In the genomic region with DNA sequence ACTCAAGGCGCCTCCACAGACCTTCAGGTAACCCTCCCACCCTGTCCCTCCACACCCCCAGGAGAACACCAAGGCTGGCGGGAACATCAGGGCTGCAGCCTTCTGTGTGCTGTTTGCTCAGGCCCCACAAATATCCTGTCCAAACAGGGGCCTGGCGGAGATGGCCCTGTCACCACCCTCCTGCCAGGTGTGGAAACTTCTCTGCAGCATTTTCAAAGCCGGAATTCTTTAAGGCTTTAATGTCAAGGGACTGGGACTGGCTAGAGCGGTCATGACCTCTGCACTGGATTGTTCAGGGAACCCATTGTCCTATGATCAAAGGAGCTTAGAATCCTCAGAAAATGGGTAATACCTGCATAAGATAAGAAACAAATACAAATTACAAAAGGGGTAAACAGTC, we compare ENCODE assay signal across 24 cellular contexts. TPM values are rescaled to one million over a fixed set of nuclear protein-coding genes. Genes with fewer than 3 reads are reported as not detected.
DNase-seq lines count a peak whose midpoint lies in the region; ATAC-seq and TF ChIP-seq lines count a peak whose summit lies in the region.
"Had no signal": no experiment of that assay in that cellular context is flagged by ENCODE, and none has a peak within 500 bp of the region (broad histone marks: within the 10 kb centered on the region; RNA-seq: fewer than 3 reads in every experiment).

No MANE protein-coding gene starts in this region.

- H3K27ac Mint-ChIP-seq in Caco-2 (ENCODE audit: unreplicated experiment) (peak overlapping the region; percentile 79), GM23338 (no peak overlapping the region)
- H3K27ac Mint-ChIP-seq: CD4-positive, alpha-beta memory T cell; T-cell had no signal

- no peaks in the 10 kb centered on the region for H3K79me2 ChIP-seq in GM23338 (replicated peaks; ENCODE audit: insufficient read depth)
- no peaks in the 10 kb centered on the region for H3K79me2 ChIP-seq in PC-9 (ENCODE audit: low read depth)
- H3K79me2 ChIP-seq in mesendoderm (ENCODE audit: control insufficient read depth, insufficient read depth, low read length) = no peaks in the 10 kb centered on the region

- H2BK5ac ChIP-seq in mesendoderm (ENCODE audit: low read length) = no peak overlapping the region

- H2BK120ac ChIP-seq in mesendoderm (ENCODE audit: low read depth, low read length) = no peak overlapping the region

- CTCF ChIA-PET in Caco-2 (lab: Charles Lee) = interaction anchor here (0.5 to 1.7 kb wide), 6 partner anchors 8 to 99 kb away, joined by 3 to 11 read pairs (median 6); no protein-coding TSS in a partner anchor
- CTCF ChIA-PET in PC-9 (lab: Charles Lee) = interaction anchor here (0.7 kb wide), 1 partner anchor 22 kb away, joined by 3 read pairs; no protein-coding TSS in a partner anchor

- no peak overlapping the region for H3K4ac ChIP-seq in mesendoderm (ENCODE audit: low read depth, low read length)

- DNase-seq in Caco-2 (peak; percentile 89 to 90), GM23338 (ENCODE audit: low spot score) (peak; percentile 9), PC-9 (no peak), mesendoderm (peak; percentile 62), sciatic nerve (ENCODE audit: low spot score) (no peak), OCI-M2 (lab: John Stamatoyannopoulos, UW; ENCODE audit: unreplicated experiment) (no peak)
- DNase-seq: C1 segment of cervical spinal cord; CD4-positive, alpha-beta memory T cell; COR-L47; Kasumi-1; MV-4-11; NCI-H1105; NCI-H1436 treated with DMSO at 0.1 percent for 48 hours; NCI-H187 treated with DMSO at 0.1 percent for 48 hours; NCI-H2171 treated with DMSO at 0.1 percent for 48 hours; NCI-H345; NCI-H510A treated with DMSO at 0.1 percent for 48 hours; NCI-H82; NK-92 treated with Interleukin-12 subunit alpha and Interleukin-12 subunit beta, amount 100 ng/mL, for 24 hours; RPMI8226; SHP77; T-cell had no signal

- H3K4me2 ChIP-seq in GM23338 (no peak overlapping the region), PC-9 (peak overlapping the region; percentile 14; the same call in 1 of the 2 replicates), mesendoderm (ENCODE audit: low read length) (no peak overlapping the region)

- H3K4me1 ChIP-seq in Caco-2 (peaks cover 42% of the 10 kb centered on the region), GM23338 (ENCODE audit: insufficient read depth) (peaks cover 9% of the 10 kb centered on the region; the same call in 1 of the 2 replicates), PC-9 (replicated peaks; ENCODE audit: insufficient read depth) (peaks cover 64% of the 10 kb centered on the region), mesendoderm (ENCODE audit: control insufficient read depth, low read depth, low read length) (peaks cover 7% of the 10 kb centered on the region)

- no peak overlapping the region for H3K18ac ChIP-seq in mesendoderm (ENCODE audit: low read length)

- no CpG with 5 or more reads among the region's 5 CpGs for WGBS in mesendoderm (ENCODE audit: extremely low coverage, insufficient coverage, low lambda C conversion rate)

- H3K9me2 ChIP-seq in GM23338 (ENCODE audit: insufficient read depth) = no peaks in the 10 kb centered on the region
- no peaks in the 10 kb centered on the region for H3K9me2 ChIP-seq in PC-9 (ENCODE audit: insufficient read depth)

- H3K79me1 ChIP-seq in mesendoderm (ENCODE audit: low read length) = no peaks in the 10 kb centered on the region

- no peak overlapping the region for H4K5ac ChIP-seq in mesendoderm (ENCODE audit: low read length)

- H3K36me3 Mint-ChIP-seq in Caco-2 (ENCODE audit: insufficient read depth, unreplicated experiment) = no peaks in the 10 kb centered on the region
- no peaks in the 10 kb centered on the region for H3K36me3 Mint-ChIP-seq in GM23338 (ENCODE audit: low read depth)
- H3K36me3 Mint-ChIP-seq: CD4-positive, alpha-beta memory T cell; T-cell had no signal

- H3K36me3 ChIP-seq in Caco-2 (ENCODE audit: control insufficient read depth, insufficient read depth, low read length) (no peaks in the 10 kb centered on the region), GM23338 (ENCODE audit: insufficient read depth) (no peaks in the 10 kb centered on the region), PC-9 (ENCODE audit: low read depth) (no peaks in the 10 kb centered on the region), mesendoderm (ENCODE audit: control insufficient read depth, insufficient read depth, low read length) (no peaks in the 10 kb centered on the region)

- intact Hi-C loops in Caco-2 (cut with micrococcal nuclease; ENCODE audit: unreplicated experiment) = loop anchor here (1.0 to 5.0 kb wide), 3 partner anchors 8 to 52 kb away; a partner anchor contains a TSS
- intact Hi-C loops in PC-9 (cut with micrococcal nuclease; ENCODE audit: unreplicated experiment) = no loop called here
- intact Hi-C loops in sciatic nerve (cut with DNase I) = no loop called here

- no peak overlapping the region for H2AK5ac ChIP-seq in mesendoderm (ENCODE audit: low read length)

- no peak overlapping the region for H2AFZ ChIP-seq in GM23338
- no peak overlapping the region for H2AFZ ChIP-seq in PC-9

- peak; percentile 31 for ATAC-seq in GM23338
- ATAC-seq in HG02852 (IDR thresholded peaks at IDR 0.05; ENCODE audit: unreplicated experiment) = no peak
- ATAC-seq in sciatic nerve = no peak
- ATAC-seq: K562, T-cell had no signal

- H3K9me3 Mint-ChIP-seq in Caco-2 (ENCODE audit: unreplicated experiment) (peaks cover 10% of the 10 kb centered on the region), GM23338 (no peaks in the 10 kb centered on the region)
- H3K9me3 Mint-ChIP-seq: T-cell had no signal

- no peak overlapping the region for H2BK15ac ChIP-seq in mesendoderm (replicated peaks; ENCODE audit: low read depth)

- H3K27ac ChIP-seq in GM23338 (ENCODE audit: low read depth) = no peak overlapping the region
- H3K27ac ChIP-seq in PC-9 = no peak overlapping the region
- peak overlapping the region; percentile 66 for H3K27ac ChIP-seq in mesendoderm (ENCODE audit: low read depth, low read length)

- H3K27me3 Mint-ChIP-seq in Caco-2 (ENCODE audit: insufficient read depth, unreplicated experiment) (no peaks in the 10 kb centered on the region), GM23338 (ENCODE audit: insufficient read depth, low read depth, poor library complexity) (peaks cover 12% of the 10 kb centered on the region)

- H3K27me3 ChIP-seq in Caco-2 (replicated peaks; ENCODE audit: control insufficient read depth, insufficient read depth, low read length) (no peaks in the 10 kb centered on the region), GM23338 (ENCODE audit: insufficient read depth) (no peaks in the 10 kb centered on the region), PC-9 (ENCODE audit: insufficient read depth, low read depth) (no peaks in the 10 kb centered on the region), mesendoderm (ENCODE audit: insufficient read depth, low read length, poor library complexity) (no peaks in the 10 kb centered on the region)

- H4K20me1 ChIP-seq in GM23338 (replicated peaks; ENCODE audit: insufficient read depth) (no peaks in the 10 kb centered on the region), PC-9 (ENCODE audit: insufficient read depth) (no peaks in the 10 kb centered on the region)

- no peak overlapping the region for H3K23ac ChIP-seq in mesendoderm (ENCODE audit: low read length)

- no peak overlapping the region for H3K9ac ChIP-seq in mesendoderm (ENCODE audit: low read length)

- peaks cover 39% of the 10 kb centered on the region for H3K4me1 Mint-ChIP-seq in Caco-2 (ENCODE audit: low read depth, unreplicated experiment)
- peaks cover 31% of the 10 kb centered on the region for H3K4me1 Mint-ChIP-seq in GM23338
- H3K4me1 Mint-ChIP-seq: CD4-positive, alpha-beta memory T cell; T-cell had no signal

- no peak overlapping the region for H4K8ac ChIP-seq in mesendoderm (ENCODE audit: low read depth, low read length)

- no peak for TF ChIP-seq CTCF in Caco-2 (IDR thresholded peaks at IDR 0.05; ENCODE audit: insufficient read depth in 1 of 2, low read depth in 1 of 2, low read length in 1 of 2, severe bottlenecking in 1 of 2, unreplicated experiment in 1 of 2)
- TF ChIP-seq CTCF in GM23338 (conservative IDR thresholded peaks at IDR 0.05; ENCODE audit: low read depth in 2 of 2) = no peak
- TF ChIP-seq CTCF in PC-9 (conservative IDR thresholded peaks at IDR 0.05) = no peak

- peak overlapping the region; percentile 51 for H3K56ac ChIP-seq in mesendoderm (ENCODE audit: low read length)

- H3K4me3 ChIP-seq in Caco-2 (ENCODE audit: low read depth, low read length) (no peak overlapping the region), GM23338 (no peak overlapping the region), PC-9 (no peak overlapping the region), mesendoderm (ENCODE audit: low read length) (no peak overlapping the region)
- H3K4me3 ChIP-seq: K562 had no signal

- H3K4me3 Mint-ChIP-seq in Caco-2 (ENCODE audit: unreplicated experiment) (peak overlapping the region; percentile 2), GM23338 (no peak overlapping the region)
- H3K4me3 Mint-ChIP-seq: CD4-positive, alpha-beta memory T cell; T-cell had no signal

- H3K9me3 ChIP-seq in Caco-2 = no peaks in the 10 kb centered on the region
- no peaks in the 10 kb centered on the region for H3K9me3 ChIP-seq in PC-9 (ENCODE audit: insufficient read depth, low read depth)

- BruUV-seq in Caco-2 (replicated peaks; lab: Mats Ljungman, UMichigan) (no TSS peak), PC-9 (replicated peaks; lab: Mats Ljungman, UMichigan) (no TSS peak)

- POLR2A ChIA-PET in Caco-2 (lab: Charles Lee) = interaction anchor here (0.7 kb wide), 1 partner anchor 28 kb away, joined by 3 read pairs; no protein-coding TSS in a partner anchor
- POLR2A ChIA-PET in PC-9 (lab: Charles Lee; ENCODE audit: unreplicated experiment) = no interaction called here

- H3F3A ChIP-seq in GM23338 (replicated peaks; ENCODE audit: low read depth) (no peaks in the 10 kb centered on the region), PC-9 (ENCODE audit: insufficient read depth, low read depth) (peaks cover 27% of the 10 kb centered on the region)

TF ChIP-seq in GM23338, 12 proteins besides CTCF, POLR2A, EP300 and RAD21 (continues in another document):
- TF ChIP-seq EZH2 (IDR thresholded peaks at IDR 0.05; ENCODE audit: low read depth, unreplicated experiment) (no peak), CREB1 (CRISPR knock-in tag; IDR thresholded peaks at IDR 0.05; ENCODE audit: low read depth) (no peak), ZNF331 (CRISPR knock-in tag; IDR thresholded peaks at IDR 0.05; ENCODE audit: low read depth) (no peak)
- TF ChIP-seq, protein P1, sequence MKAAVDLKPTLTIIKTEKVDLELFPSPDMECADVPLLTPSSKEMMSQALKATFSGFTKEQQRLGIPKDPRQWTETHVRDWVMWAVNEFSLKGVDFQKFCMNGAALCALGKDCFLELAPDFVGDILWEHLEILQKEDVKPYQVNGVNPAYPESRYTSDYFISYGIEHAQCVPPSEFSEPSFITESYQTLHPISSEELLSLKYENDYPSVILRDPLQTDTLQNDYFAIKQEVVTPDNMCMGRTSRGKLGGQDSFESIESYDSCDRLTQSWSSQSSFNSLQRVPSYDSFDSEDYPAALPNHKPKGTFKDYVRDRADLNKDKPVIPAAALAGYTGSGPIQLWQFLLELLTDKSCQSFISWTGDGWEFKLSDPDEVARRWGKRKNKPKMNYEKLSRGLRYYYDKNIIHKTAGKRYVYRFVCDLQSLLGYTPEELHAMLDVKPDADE (IDR thresholded peaks at IDR 0.05) = no peak

RNA-seq across cellular contexts. Expression of a gene that starts 46.6 kb away (rescaled TPM):
- total RNA-seq in Caco-2 (2022) (36.7 and 48.8 TPM in 2 replicates), PC-9 (2021) (0.57 and 1.8 TPM in 2 replicates), sciatic nerve (236 TPM)
- 24.9 and 26.8 TPM in 2 replicates for total RNA-seq in GM23338 (2014; rRNA removed; shearing (Covaris generic))
- polyA plus RNA-seq in GM23338 (2016; fragmentation: Nextera tagmentation; extraction: Ambion mirVana) = 18.8 and 24.4 TPM in 2 replicates
- 5.7 TPM for polyA plus RNA-seq in mesendoderm (2013, experiment 1 of 2)
- 5.4 TPM for polyA plus RNA-seq in mesendoderm (2013, experiment 2 of 2)
- total RNA-seq: CD4-positive, alpha-beta memory T cell had no signal
- polyA plus RNA-seq: CD4-positive, alpha-beta memory T cell had no signal

Comparison
In these comparisons a context has a peak if more than half of its experiments do, and no peak if none do; other contexts are left out.
1. DNase-seq: peak in Caco-2 (2 of 2), GM23338 (single experiment) and mesendoderm (single experiment); none in PC-9 (0 of 2), sciatic nerve (single experiment) and OCI-M2 (single experiment).